ENCODE assay signal across 20 cellular contexts in the genomic region with DNA sequence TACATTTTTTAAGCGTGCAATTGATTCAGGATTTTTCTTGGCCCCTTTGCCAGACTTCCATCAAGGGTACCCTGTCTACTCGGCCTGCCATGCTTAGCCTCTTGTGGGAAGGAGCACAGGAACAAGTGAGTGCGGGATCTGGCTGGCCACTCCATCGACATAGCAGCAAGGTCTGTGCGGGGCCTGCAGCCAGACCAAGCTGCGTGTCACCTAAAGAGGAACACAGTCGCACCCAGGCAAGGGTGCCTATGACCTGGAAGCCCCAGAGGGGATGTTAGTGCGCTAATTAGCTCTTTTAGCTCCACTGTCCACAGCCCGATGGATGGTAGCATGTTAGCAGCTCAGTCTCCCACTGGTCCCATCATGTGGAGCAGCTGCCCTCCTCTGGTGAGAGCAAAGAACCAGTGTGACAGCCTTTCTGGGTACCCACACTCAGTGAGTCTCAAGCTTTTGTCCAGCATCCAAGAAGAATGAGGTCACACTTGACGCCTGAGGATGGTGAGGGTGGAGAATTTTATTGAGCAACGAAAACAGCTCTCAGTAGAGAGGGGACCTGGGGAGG. TPM values are rescaled to one million over a fixed set of nuclear protein-coding genes. Genes with fewer than 3 reads are reported as not detected.
DNase-seq lines count a peak whose midpoint lies in the region; ATAC-seq, FAIRE-seq and TF ChIP-seq lines count a peak whose summit lies in the region.
"Had no signal": no experiment of that assay in that cellular context is flagged by ENCODE, and none has a peak within 500 bp of the region (broad histone marks: within the 10 kb centered on the region; RNA-seq: fewer than 3 reads in every experiment).

No MANE protein-coding gene starts in this region.

- H3K4me3 ChIP-seq in BE2C (ENCODE audit: low read depth, low read length) (no peak overlapping the region), GM23338 (no peak overlapping the region), kidney (ENCODE audit: low read length in 2 of 2) (no peak overlapping the region), testis (no peak overlapping the region)
- H3K4me3 ChIP-seq: SK-N-MC had no signal

- no peak overlapping the region for H3K27ac ChIP-seq in GM23338 (ENCODE audit: low read depth)
- no peak overlapping the region for H3K27ac ChIP-seq in kidney (ENCODE audit: low read depth in 2 of 2, low read length in 2 of 2)
- H3K27ac ChIP-seq in testis: no peak overlapping the region
- H3K27ac ChIP-seq: KMS-11, SK-N-MC had no signal

- no peaks in the 10 kb centered on the region; the same call in 1 of the 2 replicates for H3K9me3 ChIP-seq in BE2C
- H3K9me3 ChIP-seq in kidney (ENCODE audit: control insufficient read depth in 1 of 2, low read length in 2 of 2): no peaks in the 10 kb centered on the region
- no peaks in the 10 kb centered on the region for H3K9me3 ChIP-seq in testis

- TF ChIP-seq CTCF in BE2C (IDR thresholded peaks at IDR 0.05; ENCODE audit: low read depth, low read length): peak; percentile 26; the same call in 1 of the 2 replicates
- TF ChIP-seq CTCF in GM23338 (conservative IDR thresholded peaks at IDR 0.05; ENCODE audit: low read depth in 2 of 2): peak in 1 of 2 experiments; percentile 56; a peak in 3 of 4 replicates
- no peak for TF ChIP-seq CTCF in kidney (IDR thresholded peaks at IDR 0.05; ENCODE audit: borderline replicate concordance, extremely low read depth, insufficient read depth)
- TF ChIP-seq CTCF in testis (IDR thresholded peaks at IDR 0.05): no peak

- no peaks in the 10 kb centered on the region for H3K79me2 ChIP-seq in GM23338 (replicated peaks; ENCODE audit: insufficient read depth)

- no peak for FAIRE-seq in kidney (lab: Jason Lieb, UNC)
- FAIRE-seq: A204.1 had no signal

- H2AFZ ChIP-seq in GM23338: peak overlapping the region; percentile 20; the same call in 1 of the 2 replicates

- WGBS in testis, 2 donors: 84 to 95% methylated on average over 11 of the region's 11 CpGs

- H3K36me3 ChIP-seq in BE2C (no peaks in the 10 kb centered on the region), GM23338 (ENCODE audit: insufficient read depth) (no peaks in the 10 kb centered on the region), kidney (ENCODE audit: control insufficient read depth in 1 of 2, insufficient read depth in 2 of 2, low read length in 2 of 2) (no peaks in the 10 kb centered on the region), testis (ENCODE audit: low read depth, missing control alignments) (no peaks in the 10 kb centered on the region)

- in situ Hi-C loops in SK-MEL-5 (cut with HindIII; ENCODE audit: low pct_unique_long_range_greater_than_20kb, low sequenced_read_pairs): no loop called here

- no peaks in the 10 kb centered on the region for H4K20me1 ChIP-seq in GM23338 (replicated peaks; ENCODE audit: insufficient read depth)

- DNase-seq in BE2C: peak; percentile 12
- DNase-seq in GM23338 (ENCODE audit: low spot score): peak; percentile 20
- DNase-seq in SK-MEL-5 (ENCODE audit: low read depth, low spot score): peak; percentile 8
- peak; percentile 37 for DNase-seq in kidney
- DNase-seq in testis: no peak
- DNase-seq in globus pallidus (ENCODE audit: low spot score): no peak
- DNase-seq: Calu3; CD4-positive, alpha-beta memory T cell; EL; NCI-H1417; NCI-H187 treated with DMSO at 0.1 percent for 48 hours; NCI-H345; NCI-H524 treated with DMSO at 0.1 percent for 48 hours had no signal

- TF ChIP-seq POLR2A in testis (IDR thresholded peaks at IDR 0.05): no peak

- H3F3A ChIP-seq in GM23338 (replicated peaks; ENCODE audit: low read depth): no peaks in the 10 kb centered on the region

- no peaks in the 10 kb centered on the region for H3K27me3 ChIP-seq in BE2C
- H3K27me3 ChIP-seq in GM23338 (ENCODE audit: insufficient read depth): no peaks in the 10 kb centered on the region
- no peaks in the 10 kb centered on the region for H3K27me3 ChIP-seq in testis

- intact Hi-C loops in kidney (cut with DNase I): no loop called here
- intact Hi-C loops in testis (cut with DNase I; ENCODE audit: low total_unique reads): no loop called here

- peak; percentile 50 for ATAC-seq in GM23338
- no peak for ATAC-seq in GM21737 (IDR thresholded peaks at IDR 0.05; ENCODE audit: unreplicated experiment)
- ATAC-seq: Panc1 had no signal

- no peaks in the 10 kb centered on the region for H3K27me3 Mint-ChIP-seq in GM23338 (ENCODE audit: insufficient read depth, low read depth, poor library complexity)
- H3K27me3 Mint-ChIP-seq: CD4-positive, alpha-beta memory T cell had no signal

- no peaks in the 10 kb centered on the region for H3K4me1 ChIP-seq in BE2C
- no peaks in the 10 kb centered on the region for H3K4me1 ChIP-seq in GM23338 (ENCODE audit: insufficient read depth)
- no peaks in the 10 kb centered on the region for H3K4me1 ChIP-seq in kidney (ENCODE audit: control insufficient read depth in 1 of 2, insufficient read depth in 1 of 2, low read depth in 1 of 2, low read length in 2 of 2)
- H3K4me1 ChIP-seq in testis: no peaks in the 10 kb centered on the region

- H3K36me3 Mint-ChIP-seq in GM23338 (ENCODE audit: low read depth): no peaks in the 10 kb centered on the region
- H3K36me3 Mint-ChIP-seq: CD4-positive, alpha-beta memory T cell had no signal

- no peak overlapping the region for H3K27ac Mint-ChIP-seq in GM23338
- H3K27ac Mint-ChIP-seq: CD4-positive, alpha-beta memory T cell had no signal

- no peak overlapping the region for H3K4me3 Mint-ChIP-seq in GM23338
- H3K4me3 Mint-ChIP-seq: CD4-positive, alpha-beta memory T cell had no signal

- H3K9me2 ChIP-seq in GM23338 (ENCODE audit: insufficient read depth): no peaks in the 10 kb centered on the region

- H3K4me1 Mint-ChIP-seq in GM23338: no peaks in the 10 kb centered on the region
- H3K4me1 Mint-ChIP-seq: CD4-positive, alpha-beta memory T cell had no signal

- no peak overlapping the region for H3K9ac ChIP-seq in kidney (ENCODE audit: low read length in 2 of 2)
- H3K9ac ChIP-seq: KMS-11 had no signal

- H3K9me3 Mint-ChIP-seq in GM23338: peaks cover 4% of the 10 kb centered on the region; the same call in 2 of the 3 replicates

- no peak overlapping the region for H3K4me2 ChIP-seq in GM23338
- H3K4me2 ChIP-seq: KMS-11 had no signal

TF ChIP-seq in GM23338, 12 proteins besides CTCF, POLR2A, EP300 and RAD21 (continues in another document):
- TF ChIP-seq POLR2AphosphoS5 (IDR thresholded peaks at IDR 0.05; ENCODE audit: low read depth) (no peak), EZH2phosphoT487 (IDR thresholded peaks at IDR 0.05; ENCODE audit: unreplicated experiment) (no peak)
- TF ChIP-seq, protein P1, sequence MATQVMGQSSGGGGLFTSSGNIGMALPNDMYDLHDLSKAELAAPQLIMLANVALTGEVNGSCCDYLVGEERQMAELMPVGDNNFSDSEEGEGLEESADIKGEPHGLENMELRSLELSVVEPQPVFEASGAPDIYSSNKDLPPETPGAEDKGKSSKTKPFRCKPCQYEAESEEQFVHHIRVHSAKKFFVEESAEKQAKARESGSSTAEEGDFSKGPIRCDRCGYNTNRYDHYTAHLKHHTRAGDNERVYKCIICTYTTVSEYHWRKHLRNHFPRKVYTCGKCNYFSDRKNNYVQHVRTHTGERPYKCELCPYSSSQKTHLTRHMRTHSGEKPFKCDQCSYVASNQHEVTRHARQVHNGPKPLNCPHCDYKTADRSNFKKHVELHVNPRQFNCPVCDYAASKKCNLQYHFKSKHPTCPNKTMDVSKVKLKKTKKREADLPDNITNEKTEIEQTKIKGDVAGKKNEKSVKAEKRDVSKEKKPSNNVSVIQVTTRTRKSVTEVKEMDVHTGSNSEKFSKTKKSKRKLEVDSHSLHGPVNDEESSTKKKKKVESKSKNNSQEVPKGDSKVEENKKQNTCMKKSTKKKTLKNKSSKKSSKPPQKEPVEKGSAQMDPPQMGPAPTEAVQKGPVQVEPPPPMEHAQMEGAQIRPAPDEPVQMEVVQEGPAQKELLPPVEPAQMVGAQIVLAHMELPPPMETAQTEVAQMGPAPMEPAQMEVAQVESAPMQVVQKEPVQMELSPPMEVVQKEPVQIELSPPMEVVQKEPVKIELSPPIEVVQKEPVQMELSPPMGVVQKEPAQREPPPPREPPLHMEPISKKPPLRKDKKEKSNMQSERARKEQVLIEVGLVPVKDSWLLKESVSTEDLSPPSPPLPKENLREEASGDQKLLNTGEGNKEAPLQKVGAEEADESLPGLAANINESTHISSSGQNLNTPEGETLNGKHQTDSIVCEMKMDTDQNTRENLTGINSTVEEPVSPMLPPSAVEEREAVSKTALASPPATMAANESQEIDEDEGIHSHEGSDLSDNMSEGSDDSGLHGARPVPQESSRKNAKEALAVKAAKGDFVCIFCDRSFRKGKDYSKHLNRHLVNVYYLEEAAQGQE (IDR thresholded peaks at IDR 0.05; ENCODE audit: unreplicated experiment): no peak

RNA-seq across cellular contexts. Expression of gene FTMT, which starts 38.7 kb away (rescaled TPM):
- polyA plus RNA-seq in BE2C (2012; ENCODE audit: insufficient read depth, insufficient read length, low read depth): not detected
- total RNA-seq in GM23338 (2014; rRNA removed; shearing (Covaris generic)): not detected in 2 replicates
- not detected in 2 replicates for polyA plus RNA-seq in GM23338 (2016; fragmentation: Nextera tagmentation; extraction: Ambion mirVana)
- total RNA-seq in SK-MEL-5 (2014; rRNA removed; shearing (Covaris generic)): not detected in 2 replicates
- polyA plus RNA-seq in SK-MEL-5 (2015; cell fraction: cytosol; rRNA removed): not detected in 2 replicates
- polyA plus RNA-seq in SK-MEL-5 (2015; cell fraction: nucleus; rRNA removed): not detected in 2 replicates
- not detected for total RNA-seq in kidney
- not detected for polyA plus RNA-seq in kidney (ENCODE audit: insufficient read depth, low read depth, low replicate concordance)
- 10 to 100 TPM; 18.1 to 37.2 TPM for total RNA-seq in testis
- 101 TPM for polyA plus RNA-seq in testis (ENCODE audit: insufficient read depth, low read depth, low replicate concordance)
- total RNA-seq: Calu3; CD4-positive, alpha-beta memory T cell; M059J had no signal
- polyA plus RNA-seq: BJ; CD4-positive, alpha-beta memory T cell had no signal

Comparison
In these comparisons a context has a peak if more than half of its experiments do, and no peak if none do; other contexts are left out.
1. DNase-seq: peak in BE2C (single experiment), GM23338 (single experiment), SK-MEL-5 (single experiment) and kidney (single experiment); none in testis (single experiment) and globus pallidus (single experiment).
2. RNA of gene FTMT, which starts 38.7 kb away (total RNA-seq): 18.1 to 37.2 TPM in testis; not detected in GM23338, not detected in SK-MEL-5 and not detected in kidney (single experiment); every median in the first group is over 10 times any median in the second.